Comparison of ENCODE assay signal across 9 cellular contexts in genomic region chr16:1054660-1055556, GRCh38. TPM values are rescaled to one million over a fixed set of nuclear protein-coding genes. Genes with fewer than 3 reads are reported as not detected.
A peak's percentile ranks its signal among the peaks of the same experiment; 100 is the strongest.
DNase-seq lines count a peak whose midpoint lies in the region; ATAC-seq, FAIRE-seq and TF ChIP-seq lines count a peak whose summit lies in the region.
"Had no signal": no experiment of that assay in that cellular context is flagged by ENCODE, and none has a peak within 500 bp of the region (broad histone marks: within the 10 kb centered on the region; RNA-seq: fewer than 3 reads in every experiment).

No MANE protein-coding gene starts in this region.

- DNase-seq in ACHN (peak; percentile 70), SK-N-DZ (ENCODE audit: low spot score) (peak; percentile 52), cerebellum (ENCODE audit: low spot score) (peak; percentile 46), HepG2 (ENCODE audit: low spot score) (peak; percentile 26), stomach (peak; percentile 68)

- H2AFZ ChIP-seq in HepG2 (ENCODE audit: low read length) = no peak overlapping the region

- ATAC-seq in HepG2 = peak; percentile 82
- ATAC-seq in GM21528 (IDR thresholded peaks at IDR 0.05; ENCODE audit: low FRiP score, unreplicated experiment) = no peak
- ATAC-seq in HG03108 (IDR thresholded peaks at IDR 0.05; ENCODE audit: unreplicated experiment) = no peak

- H3K36me3 ChIP-seq in HepG2 (replicated peaks in 1 of 2; ENCODE audit: control insufficient read depth in 1 of 2, insufficient read depth in 2 of 2, low read length in 2 of 2) = no peaks in the 10 kb centered on the region
- no peaks in the 10 kb centered on the region for H3K36me3 ChIP-seq in stomach

- no peaks in the 10 kb centered on the region for H3K9me3 ChIP-seq in HepG2 (ENCODE audit: low read length)
- peaks cover 0 to 24% (median 16%) of the 10 kb centered on the region in 4 donors for H3K9me3 ChIP-seq in stomach

- no peaks in the 10 kb centered on the region for H3K79me2 ChIP-seq in HepG2 (ENCODE audit: insufficient read depth, low read length)

- peaks cover 2% of the 10 kb centered on the region; the same call in 1 of the 2 replicates for H4K20me1 ChIP-seq in HepG2 (ENCODE audit: insufficient read depth, low read length)

- no peak overlapping the region for H3K4me2 ChIP-seq in HepG2 (ENCODE audit: low read depth, low read length)

- no peak overlapping the region for H3K9ac ChIP-seq in HepG2 (ENCODE audit: insufficient read depth, low read depth, low read length)

- H3K4me3 ChIP-seq in HepG2 (replicated peaks in 1 of 3; ENCODE audit: insufficient read depth in 1 of 3, low read depth in 2 of 3, low read length in 3 of 3) (no peak overlapping the region), stomach (no peak overlapping the region)

- POLR2A ChIA-PET in HepG2 (lab: Yijun Ruan, JAX) = no interaction called here

- TF ChIP-seq EP300 in HepG2 (IDR thresholded peaks at IDR 0.05; ENCODE audit: low read depth in 2 of 2, low read length in 2 of 2) (no peak), HepG2 (CRISPR knock-in tag; IDR thresholded peaks at IDR 0.05; ENCODE audit: borderline replicate concordance) (no peak), stomach (IDR thresholded peaks at IDR 0.05) (no peak)

- in situ Hi-C loops in ACHN (cut with HindIII; ENCODE audit: low pct_ligation_motif_present, low pct_unique_long_range_greater_than_20kb, low sequenced_read_pairs) = no loop called here
- in situ Hi-C loops in HepG2 (cut with HindIII; ENCODE audit: extremely low pct_ligation_motif_present, low pct_unique_long_range_greater_than_20kb) = loop anchor here (5.0 kb wide), 1 partner anchor 243 kb away; no protein-coding TSS in a partner anchor

- no peaks in the 10 kb centered on the region for H3K4me1 ChIP-seq in HepG2 (ENCODE audit: insufficient read depth, low read length)
- H3K4me1 ChIP-seq in stomach = peaks cover 0 to 11% (median 6%) of the 10 kb centered on the region in 4 donors

- peak; percentile 90 for TF ChIP-seq RAD21 in HepG2 (CRISPR knock-in tag; IDR thresholded peaks at IDR 0.05)

- no peak for TF ChIP-seq POLR2A in HepG2 (IDR thresholded peaks at IDR 0.05; ENCODE audit: insufficient read depth in 1 of 2, low read depth in 2 of 2, low read length in 2 of 2)
- TF ChIP-seq POLR2A in stomach (IDR thresholded peaks at IDR 0.05) = no peak

- CTCF ChIA-PET in HepG2 (lab: Yijun Ruan, JAX; ENCODE audit: low intra/inter-chr PET ratio, low total read pairs) = interaction anchor here (4.4 kb wide), 1 partner anchor 242 kb away, joined by 42 read pairs; no protein-coding TSS in a partner anchor

- H3K27ac ChIP-seq in HepG2 (ENCODE audit: extremely low read length, insufficient read depth, low read length) (no peak overlapping the region), stomach (no peak overlapping the region)
- H3K27ac ChIP-seq: epithelial cell of prostate had no signal

- peaks cover 19 to 55% of the 10 kb centered on the region in 2 experiments for H3K27me3 ChIP-seq in HepG2 (ENCODE audit: control insufficient read depth in 1 of 2, insufficient read depth in 2 of 2, low read length in 2 of 2)
- H3K27me3 ChIP-seq in stomach = peaks cover 6 to 94% (median 52%) of the 10 kb centered on the region in 3 donors

- no TSS peak for BruUV-seq in HepG2 (replicated peaks; lab: Mats Ljungman, UMichigan)

- no peak for FAIRE-seq in HepG2 (lab: Jason Lieb, UNC)

- 24% methylated on average over 10 of the region's 34 CpGs for WGBS in HepG2 (ENCODE audit: low lambda C conversion rate)
- WGBS in stomach, 5 donors = 16 to 33% (median 19%) methylated on average over 12 to 34 of the region's 34 CpGs

- TF ChIP-seq CTCF in GM12874 (IDR thresholded peaks at IDR 0.05; ENCODE audit: insufficient read depth, low read depth, low read length) (0 out of 2 replicates have a peak, but pooled peaks have one; percentile 15), HepG2 (CRISPR knock-in tag; IDR thresholded peaks at IDR 0.05) (peak; percentile 92), stomach (IDR thresholded peaks at IDR 0.05) (peak in 5 of 7 experiments; percentile 48 to 80 (median 75))

- intact Hi-C loops in HepG2 (cut with micrococcal nuclease; ENCODE audit: unreplicated experiment) = no loop called here
- intact Hi-C loops in stomach (cut with DNase I; ENCODE audit: low total_unique reads) = loop anchor here (5.0 kb wide), 2 partner anchors 243 to 343 kb away; no protein-coding TSS in a partner anchor

TF ChIP-seq in HepG2, 621 proteins besides CTCF, POLR2A, EP300 and RAD21 (continues in another document):
- TF ChIP-seq ZBTB44 (CRISPR knock-in tag; IDR thresholded peaks at IDR 0.05) (no peak), ZNF12 (CRISPR knock-in tag; IDR thresholded peaks at IDR 0.05) (no peak), MAX (IDR thresholded peaks at IDR 0.05) (no peak)

RNA-seq across cellular contexts. Expression of gene SSTR5, which starts 17.6 kb away (rescaled TPM):
- 0.82 and 1.2 TPM in 2 replicates for polyA plus RNA-seq in SK-N-DZ (2014; cell fraction: cytosol; rRNA removed)
- polyA plus RNA-seq in SK-N-DZ (2014; cell fraction: nucleus; rRNA removed) = 1.6 TPM in 1 of 2 replicates, not detected in the other
- total RNA-seq in cerebellum = not detected
- total RNA-seq in HepG2 (2016; rRNA removed; fragmentation: Illumina TruSeq; extraction: Trizol) = 0.14 and 0.49 TPM in 2 replicates
- total RNA-seq in HepG2 (2016; cell fraction: cytosol; rRNA removed; fragmentation: Illumina TruSeq; extraction: Trizol; ENCODE audit: low read depth) = 0.18 TPM in 1 of 2 replicates, not detected in the other
- 0.22 TPM in 1 of 2 replicates, not detected in the other for total RNA-seq in HepG2 (2016; cell fraction: insoluble cytoplasmic fraction; rRNA removed; fragmentation: Illumina TruSeq; extraction: Trizol)
- 0.14 and 0.15 TPM in 2 replicates for total RNA-seq in HepG2 (2016; cell fraction: membrane; rRNA removed; fragmentation: Illumina TruSeq; extraction: Trizol)
- not detected in 2 replicates for total RNA-seq in HepG2 (2016; cell fraction: nucleus; rRNA removed; fragmentation: Illumina TruSeq; extraction: Trizol)
- polyA plus RNA-seq in HepG2 (2011; rRNA removed) = 0.20 and 0.26 TPM in 2 replicates
- polyA plus RNA-seq in HepG2 (2011; cell fraction: cytosol; rRNA removed) = 0.55 and 0.79 TPM in 2 replicates
- 0.55 and 0.62 TPM in 2 replicates for polyA plus RNA-seq in HepG2 (2011; cell fraction: nucleus; rRNA removed)
- 1.3 and 2.0 TPM in 2 replicates for polyA plus RNA-seq in HepG2 (2012)
- polyA plus RNA-seq in HepG2 (2016; cell fraction: cytosol; fragmentation: Illumina TruSeq; extraction: Trizol; ENCODE audit: low read depth) = not detected in 2 replicates
- polyA plus RNA-seq in HepG2 (2016; cell fraction: insoluble cytoplasmic fraction; fragmentation: Illumina TruSeq; extraction: Trizol; ENCODE audit: low read depth) = not detected in 2 replicates
- 0.18 TPM in 1 of 2 replicates, not detected in the other for polyA plus RNA-seq in HepG2 (2016; cell fraction: membrane; fragmentation: Illumina TruSeq; extraction: Trizol; ENCODE audit: low read depth)
- 0.36 TPM in 1 of 2 replicates, not detected in the other for polyA plus RNA-seq in HepG2 (2016; cell fraction: nucleus; fragmentation: Illumina TruSeq; extraction: Trizol; ENCODE audit: insufficient read depth, low read depth)
- 0.26 and 1.1 TPM in 2 replicates for polyA minus RNA-seq in HepG2 (2011; rRNA and poly(A)+ RNA removed; ENCODE audit: low replicate concordance)
- polyA minus RNA-seq in HepG2 (2011; cell fraction: cytosol; rRNA and poly(A)+ RNA removed) = 0.44 and 0.59 TPM in 2 replicates
- 0.26 TPM in 1 of 2 replicates, not detected in the other for polyA minus RNA-seq in HepG2 (2011; cell fraction: nucleus; rRNA and poly(A)+ RNA removed)
- not detected for total RNA-seq in stomach
- under 1 TPM in 1 of 3 donors, not detected in 2; 0.13 TPM for polyA plus RNA-seq in stomach

RNA-seq across cellular contexts. Expression of gene C1QTNF8, which starts 41.1 kb away (rescaled TPM):
- polyA plus RNA-seq in SK-N-DZ (2014; cell fraction: cytosol; rRNA removed) = not detected in 2 replicates
- not detected in 2 replicates for polyA plus RNA-seq in SK-N-DZ (2014; cell fraction: nucleus; rRNA removed)
- total RNA-seq in cerebellum (not detected), HepG2 (2016; rRNA removed; fragmentation: Illumina TruSeq; extraction: Trizol) (0.09 TPM in 1 of 2 replicates, not detected in the other), stomach (not detected)
- total RNA-seq in HepG2 (2016; cell fraction: cytosol; rRNA removed; fragmentation: Illumina TruSeq; extraction: Trizol; ENCODE audit: low read depth) = 0.20 TPM in 1 of 2 replicates, not detected in the other
- not detected in 2 replicates for total RNA-seq in HepG2 (2016; cell fraction: insoluble cytoplasmic fraction; rRNA removed; fragmentation: Illumina TruSeq; extraction: Trizol)
- not detected in 2 replicates for total RNA-seq in HepG2 (2016; cell fraction: membrane; rRNA removed; fragmentation: Illumina TruSeq; extraction: Trizol)
- total RNA-seq in HepG2 (2016; cell fraction: nucleus; rRNA removed; fragmentation: Illumina TruSeq; extraction: Trizol) = 0.22 TPM in 1 of 2 replicates, not detected in the other
- polyA plus RNA-seq in HepG2 (2011; rRNA removed) (not detected in 2 replicates), stomach (not detected)
- not detected in 2 replicates for polyA plus RNA-seq in HepG2 (2011; cell fraction: cytosol; rRNA removed)
- 0.13 TPM in 1 of 2 replicates, not detected in the other for polyA plus RNA-seq in HepG2 (2011; cell fraction: nucleus; rRNA removed)
- polyA plus RNA-seq in HepG2 (2012) = not detected in 2 replicates
- not detected in 2 replicates for polyA plus RNA-seq in HepG2 (2016; cell fraction: cytosol; fragmentation: Illumina TruSeq; extraction: Trizol; ENCODE audit: low read depth)
- polyA plus RNA-seq in HepG2 (2016; cell fraction: insoluble cytoplasmic fraction; fragmentation: Illumina TruSeq; extraction: Trizol; ENCODE audit: low read depth) = not detected in 2 replicates
- not detected in 2 replicates for polyA plus RNA-seq in HepG2 (2016; cell fraction: membrane; fragmentation: Illumina TruSeq; extraction: Trizol; ENCODE audit: low read depth)
- not detected in 2 replicates for polyA plus RNA-seq in HepG2 (2016; cell fraction: nucleus; fragmentation: Illumina TruSeq; extraction: Trizol; ENCODE audit: insufficient read depth, low read depth)
- not detected in 2 replicates for polyA minus RNA-seq in HepG2 (2011; rRNA and poly(A)+ RNA removed; ENCODE audit: low replicate concordance)
- not detected in 2 replicates for polyA minus RNA-seq in HepG2 (2011; cell fraction: cytosol; rRNA and poly(A)+ RNA removed)
- not detected in 2 replicates for polyA minus RNA-seq in HepG2 (2011; cell fraction: nucleus; rRNA and poly(A)+ RNA removed)

Comparison
In these comparisons a context has a peak if more than half of its experiments do, and no peak if none do; other contexts are left out.
1. CTCF ChIP-seq: peak in every context shown above with its lines; median percentile 92 in HepG2; 75 in stomach; 15 in GM12874.